In the genomic region with DNA sequence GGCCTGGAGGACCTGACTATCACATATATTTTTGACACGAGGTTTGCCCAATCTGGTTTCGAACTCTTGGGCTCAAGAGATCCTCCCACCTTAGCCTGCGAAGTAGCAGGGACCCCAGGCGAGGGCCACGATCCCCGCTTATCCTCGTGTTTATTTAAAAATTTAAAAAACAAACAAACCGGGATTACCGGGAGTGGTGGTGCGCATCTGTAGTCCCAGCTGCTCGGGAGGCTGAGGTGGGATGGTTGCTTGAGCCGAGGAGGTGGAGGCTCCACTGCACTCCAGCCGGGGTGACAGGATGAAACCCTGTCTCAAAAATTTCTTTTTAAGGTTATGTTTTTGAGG, we compare ENCODE assay signal across 8 cellular contexts. TPM values are rescaled to one million over a fixed set of nuclear protein-coding genes. Genes with fewer than 3 reads are reported as not detected.
A peak's percentile ranks its signal among the peaks of the same experiment; 100 is the strongest.
DNase-seq lines count a peak whose midpoint lies in the region; TF ChIP-seq lines count a peak whose summit lies in the region.

No MANE protein-coding gene starts in this region.

- H3K4me3 ChIP-seq in A673 (ENCODE audit: low read depth, low read length, poor library complexity, severe bottlenecking), result peak overlapping the region; percentile 90
- peak overlapping the region; percentile 100 for H3K4me3 ChIP-seq in HUES48 (ENCODE audit: low read depth, low read length)
- H3K4me3 ChIP-seq in mucosa of rectum (ENCODE audit: low read length in 2 of 2), result peak overlapping the region; percentile 94 to 96

- H3K9ac ChIP-seq in HUES48 (ENCODE audit: low read depth, low read length) (peak overlapping the region; percentile 98; the same call in 1 of the 2 replicates), mucosa of rectum (ENCODE audit: low read depth in 1 of 2, low read length in 2 of 2) (peak overlapping the region; percentile 89 to 94)

- CTCF ChIA-PET in A673 (lab: Charles Lee), result no interaction called here

- intact Hi-C loops in A673 (cut with micrococcal nuclease; ENCODE audit: unreplicated experiment), result no loop called here

- peaks cover 23% of the 10 kb centered on the region for H3K36me3 ChIP-seq in A673 (ENCODE audit: insufficient read depth, low read length, poor library complexity, severe bottlenecking)
- peaks cover 30% of the 10 kb centered on the region for H3K36me3 ChIP-seq in HUES48 (ENCODE audit: control insufficient read depth, insufficient read depth, low read length)
- H3K36me3 ChIP-seq in mucosa of rectum (ENCODE audit: control insufficient read depth in 2 of 2, insufficient read depth in 2 of 2, low read length in 2 of 2), result peaks cover 3 to 9% of the 10 kb centered on the region in 2 donors

- no peak for TF ChIP-seq CTCF in A673 (conservative IDR thresholded peaks at IDR 0.05; ENCODE audit: low read depth, low read length)

- H3K4me1 ChIP-seq in A673 (ENCODE audit: insufficient read depth, low read length, poor library complexity, severe bottlenecking), result peaks cover 11% of the 10 kb centered on the region
- peaks cover 5% of the 10 kb centered on the region for H3K4me1 ChIP-seq in HUES48 (ENCODE audit: control insufficient read depth, insufficient read depth, low read length)
- H3K4me1 ChIP-seq in mucosa of rectum (ENCODE audit: control insufficient read depth in 2 of 2, insufficient read depth in 2 of 2, low read length in 2 of 2), result peaks cover 6 to 7% of the 10 kb centered on the region in 2 donors

- POLR2A ChIA-PET in A673 (lab: Charles Lee; ENCODE audit: low non-redundant PET), result no interaction called here

- no peaks in the 10 kb centered on the region for H3K27me3 ChIP-seq in A673 (replicated peaks; ENCODE audit: insufficient read depth, low read depth, low read length, poor library complexity)
- H3K27me3 ChIP-seq in HUES48 (ENCODE audit: control insufficient read depth, insufficient read depth, low read length), result no peaks in the 10 kb centered on the region
- H3K27me3 ChIP-seq in mucosa of rectum (ENCODE audit: control insufficient read depth in 2 of 2, insufficient read depth in 2 of 2, low read length in 2 of 2), result no peaks in the 10 kb centered on the region

- H3K9me3 ChIP-seq in A673 (ENCODE audit: low read depth, low read length, poor library complexity, severe bottlenecking), result no peaks in the 10 kb centered on the region
- no peaks in the 10 kb centered on the region for H3K9me3 ChIP-seq in HUES48 (ENCODE audit: control insufficient read depth, insufficient read depth, low read length)
- H3K9me3 ChIP-seq in mucosa of rectum (ENCODE audit: control insufficient read depth in 2 of 2, low read length in 2 of 2), result no peaks in the 10 kb centered on the region

- H3K27ac ChIP-seq in A673 (ENCODE audit: low read depth, low read length, poor library complexity, severe bottlenecking), result peak overlapping the region; percentile 94
- peak overlapping the region; percentile 94 for H3K27ac ChIP-seq in HUES48 (ENCODE audit: low read depth, low read length)
- peak overlapping the region; percentile 91 for H3K27ac ChIP-seq in caudate nucleus (ENCODE audit: low read depth, low read length)
- H3K27ac ChIP-seq in mucosa of rectum (ENCODE audit: low read depth in 2 of 2, low read length in 2 of 2), result peak overlapping the region; percentile 70 to 83

- DNase-seq in A673 (ENCODE audit: low spot score) (no peak), caudate nucleus (lab: John Stamatoyannopoulos, UW) (peak in 1 of 61 donors; percentile 44), GM19240 (ENCODE audit: insufficient read length, low spot score) (no peak), NOMO-1 (lab: John Stamatoyannopoulos, UW; ENCODE audit: unreplicated experiment in 2 of 2) (no peak), foreskin melanocyte (no peak), GM19238 (ENCODE audit: insufficient read length, low spot score) (no peak)

- TSS peak; percentile 89 for BruUV-seq in A673 (replicated peaks; lab: Mats Ljungman, UMichigan)

RNA-seq across cellular contexts. Expression of a gene that starts 0.5 kb away (rescaled TPM):
- total RNA-seq in A673 (2021), result 112 and 119 TPM in 2 replicates

RNA-seq across cellular contexts. Expression of a gene that starts 40.3 kb away (rescaled TPM):
- 176 and 206 TPM in 2 replicates for total RNA-seq in A673 (2021)

RNA-seq across cellular contexts. Expression of a gene that starts 53.1 kb away (rescaled TPM):
- total RNA-seq in A673 (2021), result 0.37 and 0.69 TPM in 2 replicates
